ENCODE assay signal across 25 cellular contexts in genomic region chr18:57125627-57126026, GRCh38. TPM values are rescaled to one million over a fixed set of nuclear protein-coding genes. Genes with fewer than 3 reads are reported as not detected.
"Had no signal": no experiment of that assay in that cellular context is flagged by ENCODE, and none has a peak within 500 bp of the region (broad histone marks: within the 10 kb centered on the region; RNA-seq: fewer than 3 reads in every experiment).

No MANE protein-coding gene starts in this region.

- H3K27ac ChIP-seq: left ventricle myocardium inferior, ovary, prostate gland, skin epidermis, stomach, thoracic aorta, tibial artery, upper lobe of right lung had no signal

- H3K36me3 ChIP-seq: left ventricle myocardium inferior, ovary, prostate gland, stomach, thoracic aorta, tibial artery, upper lobe of right lung had no signal

- DNase-seq: hypothalamus; islet precursor cell; left ventricle myocardium inferior; midbrain; mucosa of descending colon; naive thymus-derived CD4-positive, alpha-beta T cell; ovary; posterior cingulate gyrus; retina; right cardiac atrium; stimulated activated CD4-positive, alpha-beta T cell treated with anti-CD3 and anti-CD28 coated beads, Interleukin-12 subunit alpha, Interleukin-12 subunit beta, amount 100 ng/mL, for 4 hours; stimulated activated CD4-positive, alpha-beta T cell treated with anti-CD3 and anti-CD28 coated beads, Interleukin-15, amount 100 ng/mL, for 24 hours; stimulated activated CD4-positive, alpha-beta T cell treated with anti-CD3 and anti-CD28 coated beads, Interleukin-2, amount 100 ng/mL, for 24 hours; stimulated activated CD4-positive, alpha-beta T cell treated with anti-CD3 and anti-CD28 coated beads, Interleukin-4, amount 100 ng/mL, for 1 hour; stimulated activated naive B cell treated with anti-CD40 and anti-IgM and Interleukin-4, amounts not matched to agents 10 μg/mL and 1 μg/mL and 100 μg/mL, for 72 hours; stimulated activated naive CD8-positive, alpha-beta T cell treated with anti-CD3 and anti-CD28 coated beads, Interleukin-15, Interleukin-2, amounts not matched to agents 100 U/mL and 50 U/mL, for 24 hours; stomach; tibial artery; trophoblast cell; upper lobe of right lung had no signal

- H3K4me3 ChIP-seq: left ventricle myocardium inferior, lung, mucosa of descending colon, ovary, prostate gland, skin epidermis, stomach, thoracic aorta, tibial artery, upper lobe of right lung had no signal

- H3K27me3 ChIP-seq: ovary had no signal

- H3K9me3 ChIP-seq: left ventricle myocardium inferior, mucosa of descending colon, ovary, prostate gland, stomach, thoracic aorta, tibial artery, upper lobe of right lung had no signal

- H3K4me1 ChIP-seq: prostate gland, upper lobe of right lung had no signal

RNA-seq across cellular contexts. Expression of gene BOD1L2, which starts 21.3 kb away (rescaled TPM):
- polyA plus RNA-seq: lung; naive thymus-derived CD4-positive, alpha-beta T cell; neural cell; ovary; right cardiac atrium; stomach had no signal
